Comparison of ENCODE assay signal across 25 cellular contexts in the genomic region with DNA sequence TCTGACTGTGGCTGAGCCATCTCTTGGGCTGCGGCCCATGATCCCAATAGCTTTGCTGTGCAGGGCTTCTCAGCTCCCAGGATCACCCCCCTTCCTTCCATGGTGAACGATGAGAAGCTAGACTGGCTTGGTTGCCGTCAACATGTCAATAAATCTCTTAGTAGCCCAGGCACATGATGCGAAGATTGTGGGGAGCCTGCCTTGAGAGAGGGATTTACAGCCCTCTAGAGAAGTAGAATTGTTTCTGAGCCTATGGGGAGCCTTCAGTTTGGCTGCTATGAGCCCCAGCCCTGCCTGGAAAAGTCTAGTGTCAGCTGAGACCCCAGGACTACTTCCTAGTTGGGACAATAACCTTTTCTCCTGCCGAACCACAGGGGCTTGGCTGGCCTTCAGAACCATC. TPM values are rescaled to one million over a fixed set of nuclear protein-coding genes. Genes with fewer than 3 reads are reported as not detected.
"Had no signal": no experiment of that assay in that cellular context is flagged by ENCODE, and none has a peak within 500 bp of the region (broad histone marks: within the 10 kb centered on the region; RNA-seq: fewer than 3 reads in every experiment).

No MANE protein-coding gene starts in this region.

- DNase-seq: activated CD4-positive, alpha-beta T cell treated with anti-CD3 and anti-CD28 coated beads for 48 hours; activated CD4-positive, alpha-beta T cell treated with anti-CD3 and anti-CD28 coated beads, Interleukin-2, amount 50 U/mL, for 4 hours; activated CD8-positive, alpha-beta memory T cell treated with anti-CD3 and anti-CD28 coated beads, Interleukin-2, amount 50 U/mL, for 48 hours; activated CD8-positive, alpha-beta T cell treated with anti-CD3 and anti-CD28 coated beads, Interleukin-2, amount 10 ng/mL, durations not matched to agents 7 days and 5 days; activated naive CD4-positive, alpha-beta T cell treated with anti-CD3 and anti-CD28 coated beads, Interleukin-2, amount 50 U/mL, for 16 hours; activated naive CD8-positive, alpha-beta T cell treated with anti-CD3 and anti-CD28 coated beads, Interleukin-2, amount 10 ng/mL, durations not matched to agents 7 days and 5 days; activated T-cell treated with anti-CD3 and anti-CD28 coated beads, Interleukin-2, amount 50 U/mL, for 1 hour; aorta; central memory CD4-positive, alpha-beta T cell; NCI-H1105; NCI-H1436; NCI-H187; NCI-H2081; NCI-H446; NCI-H524; Peyer's patch; Right ventricle myocardium superior; SJCRH30; SK-N-SH had no signal

- ATAC-seq: activated CD4-positive, CD25-positive, alpha-beta regulatory T cell treated with anti-CD3 and anti-CD28 coated beads, Interleukin-2, amount 50 U/mL, for 24 hours; activated CD8-positive, alpha-beta T cell treated with anti-CD3 and anti-CD28 coated beads, Interleukin-2, amount 10 ng/mL, durations not matched to agents 7 days and 5 days had no signal

- H3K4me3 ChIP-seq: breast epithelium, Peyer's patch, SJCRH30 had no signal

- H3K27me3 Mint-ChIP-seq: activated naive CD8-positive, alpha-beta T cell treated with anti-CD3 and anti-CD28 coated beads, Interleukin-2, amount 10 ng/mL, durations not matched to agents 7 days and 5 days had no signal

- H3K9me3 Mint-ChIP-seq: activated naive CD8-positive, alpha-beta T cell treated with anti-CD3 and anti-CD28 coated beads, Interleukin-2, amount 10 ng/mL, durations not matched to agents 7 days and 5 days had no signal

- H3K27ac ChIP-seq: breast epithelium, KMS-11, Peyer's patch, RWPE1, SJCRH30 had no signal

- H3K4me3 Mint-ChIP-seq: activated CD8-positive, alpha-beta T cell treated with anti-CD3 and anti-CD28 coated beads, Interleukin-2, amount 10 ng/mL, durations not matched to agents 7 days and 5 days; activated naive CD8-positive, alpha-beta T cell treated with anti-CD3 and anti-CD28 coated beads, Interleukin-2, amount 10 ng/mL, durations not matched to agents 7 days and 5 days had no signal

- H3K27ac Mint-ChIP-seq: activated CD8-positive, alpha-beta T cell treated with anti-CD3 and anti-CD28 coated beads, Interleukin-2, amount 10 ng/mL, durations not matched to agents 7 days and 5 days; activated naive CD8-positive, alpha-beta T cell treated with anti-CD3 and anti-CD28 coated beads, Interleukin-2, amount 10 ng/mL, durations not matched to agents 7 days and 5 days had no signal

- H3K36me3 ChIP-seq: breast epithelium, SJCRH30 had no signal

- H3K9me3 ChIP-seq: breast epithelium, Peyer's patch, SJCRH30, SK-N-SH had no signal

RNA-seq across cellular contexts. Expression of gene TP53TG5, which starts 34.5 kb away (rescaled TPM):
- total RNA-seq: activated naive CD8-positive, alpha-beta T cell treated with anti-CD3 and anti-CD28 coated beads, Interleukin-2, amount 10 ng/mL, durations not matched to agents 7 days and 5 days; MCF 10A; Peyer's patch; SJCRH30; T-helper 1 cell treated with Interleukin-12 subunit alpha and Interleukin-12 subunit beta and Interleukin-4 antibody, amounts not matched to agents 30 ng/mL and 1 ng/mL, for 36 hours had no signal

RNA-seq across cellular contexts. Expression of gene WFDC2, which starts 56.9 kb away (rescaled TPM):
- total RNA-seq: activated CD8-positive, alpha-beta T cell treated with anti-CD3 and anti-CD28 coated beads, Interleukin-2, amount 10 ng/mL, durations not matched to agents 7 days and 5 days; activated naive CD8-positive, alpha-beta T cell treated with anti-CD3 and anti-CD28 coated beads, Interleukin-2, amount 10 ng/mL, durations not matched to agents 7 days and 5 days; MCF 10A had no signal
